In genomic region chr6:169589699-169590257, GRCh38 we compare ENCODE assay signal across 8 cellular contexts.
DNase-seq lines count a peak whose midpoint lies in the region; ATAC-seq and TF ChIP-seq lines count a peak whose summit lies in the region.

No MANE protein-coding gene starts in this region.

- DNase-seq in A172 (ENCODE audit: low spot score) (peak; percentile 46), WTC11 (ENCODE audit: low spot score) (no peak), progenitor cell of endocrine pancreas (ENCODE audit: low spot score, unreplicated experiment) (no peak), cerebellar cortex (ENCODE audit: low spot score) (no peak), SHP77 (lab: John Stamatoyannopoulos, UW) (no peak)

- H3K27ac Mint-ChIP-seq in WTC11 (peak overlapping the region; percentile 37; the same call in 1 of the 2 replicates), progenitor cell of endocrine pancreas (no peak overlapping the region)

- H3K36me3 Mint-ChIP-seq in WTC11 (peaks cover 16% of the 10 kb centered on the region), progenitor cell of endocrine pancreas (ENCODE audit: insufficient read depth) (peaks cover 12% of the 10 kb centered on the region)

- no peaks in the 10 kb centered on the region for H3K36me3 ChIP-seq in muscle layer of duodenum (ENCODE audit: control insufficient read depth in 1 of 2, insufficient read depth in 2 of 2, low read length in 2 of 2)

- peaks cover 8% of the 10 kb centered on the region; the same call in 1 of the 2 replicates for H3K4me1 Mint-ChIP-seq in WTC11
- H3K4me1 Mint-ChIP-seq in progenitor cell of endocrine pancreas (ENCODE audit: low read depth) = no peaks in the 10 kb centered on the region

- H3K9me3 Mint-ChIP-seq in WTC11 (peaks cover 8% of the 10 kb centered on the region), progenitor cell of endocrine pancreas (ENCODE audit: low read depth) (peaks cover 10% of the 10 kb centered on the region)

- H3K27me3 Mint-ChIP-seq in WTC11 (ENCODE audit: low read depth) (no peaks in the 10 kb centered on the region), progenitor cell of endocrine pancreas (no peaks in the 10 kb centered on the region)

- no peaks in the 10 kb centered on the region for H3K27me3 ChIP-seq in muscle layer of duodenum (ENCODE audit: low read depth, low read length)

- POLR2A ChIA-PET in WTC11 (lab: Charles Lee) = no interaction called here

- H3K4me3 Mint-ChIP-seq in WTC11 (no peak overlapping the region), progenitor cell of endocrine pancreas (ENCODE audit: low read depth) (no peak overlapping the region)

- TF ChIP-seq CTCF in WTC11 (IDR thresholded peaks at IDR 0.05) (no peak), progenitor cell of endocrine pancreas (IDR thresholded peaks at IDR 0.05; ENCODE audit: unreplicated experiment) (no peak)

- no peak overlapping the region for H3K4me3 ChIP-seq in muscle layer of duodenum (ENCODE audit: low read depth in 1 of 2, low read length in 2 of 2)

- H3K27ac ChIP-seq in muscle layer of duodenum (ENCODE audit: low read length) = peak overlapping the region; percentile 57

- CTCF ChIA-PET in WTC11 (lab: Charles Lee) = no interaction called here

- H3K4me1 ChIP-seq in muscle layer of duodenum (ENCODE audit: control insufficient read depth in 1 of 2, insufficient read depth in 2 of 2, low read length in 2 of 2) = peaks cover 7 to 12% of the 10 kb centered on the region in 2 donors

- H3K9me3 ChIP-seq in muscle layer of duodenum (ENCODE audit: control insufficient read depth in 1 of 2, low read length in 2 of 2) = no peaks in the 10 kb centered on the region

- ATAC-seq in GM18907 (IDR thresholded peaks at IDR 0.05; ENCODE audit: unreplicated experiment) = peak; percentile 76
- peak; percentile 63 for ATAC-seq in HG03103 (IDR thresholded peaks at IDR 0.05; ENCODE audit: low read depth, unreplicated experiment)
- ATAC-seq in WTC11 = no peak

TF ChIP-seq in WTC11, 78 proteins besides CTCF, POLR2A, EP300 and RAD21:
- no peak for TF ChIP-seq ELF4 (CRISPR knock-in tag; IDR thresholded peaks at IDR 0.05; ENCODE audit: low read depth)
- TF ChIP-seq ZSCAN18 (CRISPR knock-in tag; IDR thresholded peaks at IDR 0.05) = no peak
- no peak for TF ChIP-seq ESRRA (CRISPR knock-in tag; IDR thresholded peaks at IDR 0.05; ENCODE audit: borderline replicate concordance)
- no peak for TF ChIP-seq GABPB1 (CRISPR knock-in tag; IDR thresholded peaks at IDR 0.05)
- no peak for TF ChIP-seq MAX (CRISPR knock-in tag; IDR thresholded peaks at IDR 0.05)
- no peak for TF ChIP-seq ZNF138 (CRISPR knock-in tag; conservative IDR thresholded peaks at IDR 0.05)
- no peak for TF ChIP-seq SP1 (CRISPR knock-in tag; conservative IDR thresholded peaks at IDR 0.05)
